ENCODE assay signal across 8 cellular contexts in genomic region chr10:84715911-84716310, GRCh38.
A peak's percentile ranks its signal among the peaks of the same experiment; 100 is the strongest.
DNase-seq lines count a peak whose midpoint lies in the region; ATAC-seq and TF ChIP-seq lines count a peak whose summit lies in the region.

No MANE protein-coding gene starts in this region.

- no peaks in the 10 kb centered on the region for H4K20me1 ChIP-seq in OCI-LY7 (ENCODE audit: insufficient read depth, low read length)

- peak; percentile 81 for ATAC-seq in HG02973 (IDR thresholded peaks at IDR 0.05; ENCODE audit: unreplicated experiment)
- no peak for ATAC-seq in naive thymus-derived CD4-positive, alpha-beta T cell

- no peaks in the 10 kb centered on the region for H3K36me3 ChIP-seq in BJ (ENCODE audit: control insufficient read depth, insufficient read depth, low read length)
- H3K36me3 ChIP-seq in OCI-LY7 (ENCODE audit: insufficient read depth, low read length) = no peaks in the 10 kb centered on the region
- H3K36me3 ChIP-seq in naive thymus-derived CD4-positive, alpha-beta T cell (ENCODE audit: control insufficient read depth in 2 of 3, insufficient read depth in 3 of 3, low read length in 3 of 3) = no peaks in the 10 kb centered on the region
- no peaks in the 10 kb centered on the region for H3K36me3 ChIP-seq in CD4-positive, alpha-beta memory T cell (ENCODE audit: insufficient read depth, low read length)

- in situ Hi-C loops in GM13977 (cut with MboI; ENCODE audit: low pct_unique_long_range_greater_than_20kb, low sequenced_read_pairs, unreplicated experiment) = no loop called here

- intact Hi-C loops in OCI-LY7 (cut with micrococcal nuclease; ENCODE audit: unreplicated experiment) = loop anchor here (1.0 kb wide), 2 partner anchors 103 to 176 kb away; no protein-coding TSS in a partner anchor
- intact Hi-C loops in naive thymus-derived CD4-positive, alpha-beta T cell (cut with micrococcal nuclease) = loop anchor here in 1 of 2 donors (1.0 to 2.0 kb wide), 2 partner anchors 176 to 451 kb away; no protein-coding TSS in a partner anchor
- intact Hi-C loops in CD4-positive, alpha-beta memory T cell (cut with micrococcal nuclease) = no loop called here

- no peaks in the 10 kb centered on the region for H3K4me1 Mint-ChIP-seq in naive thymus-derived CD4-positive, alpha-beta T cell
- no peaks in the 10 kb centered on the region for H3K4me1 Mint-ChIP-seq in CD4-positive, alpha-beta memory T cell

- CTCF ChIA-PET in BJ (lab: Yijun Ruan, JAX) = interaction anchor here (1.0 kb wide), 1 partner anchor 12 kb away, joined by 4 read pairs; no protein-coding TSS in a partner anchor
- CTCF ChIA-PET in OCI-LY7 (lab: Charles Lee; ENCODE audit: unreplicated experiment) = no interaction called here
- CTCF ChIA-PET in naive thymus-derived CD4-positive, alpha-beta T cell (lab: Charles Lee) = no interaction called here
- CTCF ChIA-PET in CD4-positive, alpha-beta memory T cell (lab: Charles Lee; ENCODE audit: partially characterized antibody) = no interaction called here

- peak; percentile 36 for TF ChIP-seq CTCF in BJ (IDR thresholded peaks at IDR 0.05; ENCODE audit: insufficient read depth, low read depth, low read length)
- peak; percentile 74 for TF ChIP-seq CTCF in GM13977 (IDR thresholded peaks at IDR 0.05; ENCODE audit: extremely low read depth, insufficient read depth, missing control alignments)
- peak; percentile 85 for TF ChIP-seq CTCF in OCI-LY7 (conservative IDR thresholded peaks at IDR 0.05; ENCODE audit: low read length)

- H3K4me2 ChIP-seq in OCI-LY7 (ENCODE audit: low read length) = no peak overlapping the region

- no peaks in the 10 kb centered on the region for H3K9me3 ChIP-seq in OCI-LY7 (ENCODE audit: low read length)
- no peaks in the 10 kb centered on the region for H3K9me3 ChIP-seq in naive thymus-derived CD4-positive, alpha-beta T cell (ENCODE audit: control insufficient read depth in 2 of 3, low read length in 3 of 3)
- H3K9me3 ChIP-seq in CD4-positive, alpha-beta memory T cell (ENCODE audit: control insufficient read depth in 1 of 2, low read length in 2 of 2) = no peaks in the 10 kb centered on the region

- POLR2A ChIA-PET in BJ (lab: Charles Lee) = no interaction called here
- POLR2A ChIA-PET in OCI-LY7 (lab: Charles Lee) = interaction anchor here (0.6 kb wide), 1 partner anchor 18 kb away, joined by 3 read pairs; no protein-coding TSS in a partner anchor
- POLR2A ChIA-PET in naive thymus-derived CD4-positive, alpha-beta T cell (lab: Charles Lee) = no interaction called here
- POLR2A ChIA-PET in CD4-positive, alpha-beta memory T cell (lab: Charles Lee; ENCODE audit: partially characterized antibody) = no interaction called here

- H3K4me3 ChIP-seq in BJ (ENCODE audit: low read depth, low read length) (no peak overlapping the region), OCI-LY7 (ENCODE audit: low read depth, low read length, poor library complexity, severe bottlenecking) (no peak overlapping the region)
- no peak overlapping the region for H3K4me3 ChIP-seq in naive thymus-derived CD4-positive, alpha-beta T cell (ENCODE audit: low read length)
- no peak overlapping the region for H3K4me3 ChIP-seq in CD4-positive, alpha-beta memory T cell (ENCODE audit: low read length in 2 of 2)

- H3K9me2 ChIP-seq in OCI-LY7 (ENCODE audit: insufficient read depth, low read length) = no peaks in the 10 kb centered on the region

- H3K4me3 Mint-ChIP-seq in naive thymus-derived CD4-positive, alpha-beta T cell = no peak overlapping the region
- H3K4me3 Mint-ChIP-seq in CD4-positive, alpha-beta memory T cell = no peak overlapping the region

- H3K4me1 ChIP-seq in OCI-LY7 (ENCODE audit: insufficient read depth, low read length, poor library complexity, severe bottlenecking) = no peaks in the 10 kb centered on the region
- H3K4me1 ChIP-seq in naive thymus-derived CD4-positive, alpha-beta T cell (ENCODE audit: control insufficient read depth in 2 of 2, insufficient read depth in 2 of 2, low read length in 2 of 2) = no peaks in the 10 kb centered on the region
- H3K4me1 ChIP-seq in CD4-positive, alpha-beta memory T cell (ENCODE audit: insufficient read depth, low read length) = no peaks in the 10 kb centered on the region

- no TSS peak for BruUV-seq in OCI-LY7 (replicated peaks; lab: Mats Ljungman, UMichigan)

- H3K27me3 ChIP-seq in BJ (ENCODE audit: control insufficient read depth, insufficient read depth, low read length) = no peaks in the 10 kb centered on the region
- no peaks in the 10 kb centered on the region for H3K27me3 ChIP-seq in naive thymus-derived CD4-positive, alpha-beta T cell (ENCODE audit: control insufficient read depth in 2 of 2, insufficient read depth in 2 of 2, low read length in 2 of 2)
- no peaks in the 10 kb centered on the region for H3K27me3 ChIP-seq in CD4-positive, alpha-beta memory T cell (ENCODE audit: insufficient read depth, low read length)

- H3K79me2 ChIP-seq in OCI-LY7 (ENCODE audit: insufficient read depth, low read depth, low read length) = no peaks in the 10 kb centered on the region

- H3K27ac ChIP-seq in OCI-LY7 (ENCODE audit: low read depth, low read length, poor library complexity, severe bottlenecking) = no peak overlapping the region
- H3K27ac ChIP-seq in naive thymus-derived CD4-positive, alpha-beta T cell (ENCODE audit: low read depth, low read length) = no peak overlapping the region
- H3K27ac ChIP-seq in CD4-positive, alpha-beta memory T cell (ENCODE audit: low read depth, low read length) = no peak overlapping the region

- no peaks in the 10 kb centered on the region for H3K36me3 Mint-ChIP-seq in naive thymus-derived CD4-positive, alpha-beta T cell
- H3K36me3 Mint-ChIP-seq in CD4-positive, alpha-beta memory T cell = no peaks in the 10 kb centered on the region

- H3K27ac Mint-ChIP-seq in naive thymus-derived CD4-positive, alpha-beta T cell = no peak overlapping the region
- H3K27ac Mint-ChIP-seq in CD4-positive, alpha-beta memory T cell = no peak overlapping the region

- no peak overlapping the region for H2AFZ ChIP-seq in OCI-LY7 (ENCODE audit: low read length)

- H3K9me3 Mint-ChIP-seq in naive thymus-derived CD4-positive, alpha-beta T cell = peaks cover 0 to 5% (median 0%) of the 10 kb centered on the region in 11 donors
- peaks cover 0 to 8% (median 0%) of the 10 kb centered on the region in 8 donors for H3K9me3 Mint-ChIP-seq in CD4-positive, alpha-beta memory T cell

- DNase-seq in BJ (ENCODE audit: low read depth) = no peak
- DNase-seq in GM13977 (ENCODE audit: low spot score) = peak; percentile 43
- peak; percentile 59 for DNase-seq in OCI-LY7 (ENCODE audit: low spot score)
- DNase-seq in glomerular visceral epithelial cell (ENCODE audit: extremely low spot score) = peak; percentile 13
- DNase-seq in DMS79 treated with DMSO at 0.1 percent for 48 hours (lab: John Stamatoyannopoulos, UW) = no peak
- no peak for DNase-seq in naive thymus-derived CD4-positive, alpha-beta T cell
- DNase-seq in CD4-positive, alpha-beta memory T cell = no peak

- H3K27me3 Mint-ChIP-seq in naive thymus-derived CD4-positive, alpha-beta T cell = peaks cover 4 to 32% (median 11%) of the 10 kb centered on the region in 5 donors
- peaks cover 6 to 10% of the 10 kb centered on the region in 2 donors for H3K27me3 Mint-ChIP-seq in CD4-positive, alpha-beta memory T cell

Comparison
In these comparisons a context has a peak if more than half of its experiments do, and no peak if none do; other contexts are left out.
1. DNase-seq: peak in GM13977 (single experiment), OCI-LY7 (single experiment) and glomerular visceral epithelial cell (single experiment); none in BJ (single experiment), DMS79 treated with DMSO at 0.1 percent for 48 hours (single experiment), naive thymus-derived CD4-positive, alpha-beta T cell (0 of 9) and CD4-positive, alpha-beta memory T cell (0 of 5).
2. Peak in every context shown above with its lines, with median percentiles within 50 percentile points of each other: CTCF ChIP-seq.